19 cellular contexts compared by ENCODE assay signal in the genomic region with DNA sequence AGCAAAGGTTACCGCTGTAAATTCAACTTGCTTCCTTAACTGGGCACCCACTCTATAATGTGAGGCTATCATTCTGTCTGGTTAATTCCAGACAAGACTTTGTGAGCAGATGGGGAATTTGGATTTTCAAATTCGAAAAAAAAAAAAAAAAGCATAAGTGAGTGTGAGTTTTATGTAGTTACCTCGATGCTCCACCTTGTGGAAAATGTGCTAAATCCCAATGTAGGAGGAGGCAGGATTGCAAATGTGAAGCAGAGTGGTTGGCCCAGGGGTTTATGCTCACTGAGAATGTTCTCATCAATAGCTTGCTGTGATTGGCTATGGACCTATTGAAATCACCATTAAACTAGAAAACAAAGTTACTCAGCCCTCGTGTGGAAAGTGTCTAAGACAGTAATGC.
DNase-seq lines count a peak whose midpoint lies in the region; ATAC-seq and TF ChIP-seq lines count a peak whose summit lies in the region.
"Had no signal": no experiment of that assay in that cellular context is flagged by ENCODE, and none has a peak within 500 bp of the region (broad histone marks: within the 10 kb centered on the region; RNA-seq: fewer than 3 reads in every experiment).

No MANE protein-coding gene starts in this region.

- peaks cover 27% of the 10 kb centered on the region for H3K9me3 Mint-ChIP-seq in WTC11
- H3K9me3 Mint-ChIP-seq in activated naive CD4-positive, alpha-beta T cell treated with anti-CD3 and anti-CD28 coated beads for 36 hours = no peaks in the 10 kb centered on the region
- H3K9me3 Mint-ChIP-seq: activated CD8-positive, alpha-beta T cell treated with anti-CD3 and anti-CD28 coated beads for 36 hours; immature natural killer cell had no signal

- H3K4me1 Mint-ChIP-seq in WTC11 = no peaks in the 10 kb centered on the region
- H3K4me1 Mint-ChIP-seq in activated naive CD4-positive, alpha-beta T cell treated with anti-CD3 and anti-CD28 coated beads for 36 hours (ENCODE audit: low read depth) = no peaks in the 10 kb centered on the region
- H3K4me1 Mint-ChIP-seq: immature natural killer cell had no signal

- no peak overlapping the region for H3K4me3 Mint-ChIP-seq in WTC11
- H3K4me3 Mint-ChIP-seq in activated naive CD4-positive, alpha-beta T cell treated with anti-CD3 and anti-CD28 coated beads for 36 hours = no peak overlapping the region
- H3K4me3 Mint-ChIP-seq: activated CD8-positive, alpha-beta T cell treated with anti-CD3 and anti-CD28 coated beads for 36 hours; immature natural killer cell; nephron progenitor cell had no signal

- POLR2A ChIA-PET in WTC11 (lab: Charles Lee) = no interaction called here

- H3K27me3 Mint-ChIP-seq in WTC11 (ENCODE audit: low read depth) = no peaks in the 10 kb centered on the region; the same call in 1 of the 2 replicates
- no peaks in the 10 kb centered on the region for H3K27me3 Mint-ChIP-seq in activated naive CD4-positive, alpha-beta T cell treated with anti-CD3 and anti-CD28 coated beads for 36 hours (ENCODE audit: low read depth)
- H3K27me3 Mint-ChIP-seq: activated CD8-positive, alpha-beta T cell treated with anti-CD3 and anti-CD28 coated beads for 36 hours had no signal

- peak; percentile 63 for ATAC-seq in WTC11
- ATAC-seq in GM21515 (IDR thresholded peaks at IDR 0.05; ENCODE audit: unreplicated experiment) = no peak
- no peak for ATAC-seq in GM18517 (IDR thresholded peaks at IDR 0.05; ENCODE audit: unreplicated experiment)
- ATAC-seq: activated CD8-positive, alpha-beta T cell treated with anti-CD3 and anti-CD28 coated beads for 36 hours; left lung had no signal

- peak; percentile 10 for DNase-seq in DMS 273 treated with DMSO at 0.1 percent for 48 hours (lab: John Stamatoyannopoulos, UW)
- DNase-seq in HFF-Myc (ENCODE audit: extremely low read depth, low read depth) = no peak
- DNase-seq in WTC11 (ENCODE audit: low spot score) = no peak
- peak; percentile 54 for DNase-seq in iPS-NIHi11 (ENCODE audit: low spot score)
- DNase-seq in ecto neural progenitor cell (ENCODE audit: low spot score) = no peak
- no peak for DNase-seq in activated naive CD4-positive, alpha-beta T cell treated with anti-CD3 and anti-CD28 coated beads for 36 hours
- DNase-seq: activated CD4-positive, CD25-positive, alpha-beta regulatory T cell; activated CD8-positive, alpha-beta T cell treated with anti-CD3 and anti-CD28 coated beads for 36 hours; dermis blood vessel endothelial cell; heart right ventricle; immature natural killer cell; left lung; NCI-H1092 treated with DMSO at 0.1 percent for 48 hours; NCI-H2081; nephron progenitor cell; T-helper 9 cell had no signal

- TF ChIP-seq CTCF in HFF-Myc (IDR thresholded peaks at IDR 0.05; ENCODE audit: low read depth, low read length, missing control alignments) (peak; percentile 6), WTC11 (IDR thresholded peaks at IDR 0.05) (no peak)

- H3K27ac Mint-ChIP-seq in WTC11 = no peak overlapping the region
- no peak overlapping the region for H3K27ac Mint-ChIP-seq in activated naive CD4-positive, alpha-beta T cell treated with anti-CD3 and anti-CD28 coated beads for 36 hours
- H3K27ac Mint-ChIP-seq: activated CD8-positive, alpha-beta T cell treated with anti-CD3 and anti-CD28 coated beads for 36 hours; immature natural killer cell had no signal

- H3K36me3 Mint-ChIP-seq in WTC11 = peaks cover 19% of the 10 kb centered on the region
- peaks cover 3% of the 10 kb centered on the region for H3K36me3 Mint-ChIP-seq in activated naive CD4-positive, alpha-beta T cell treated with anti-CD3 and anti-CD28 coated beads for 36 hours (ENCODE audit: low read depth)

- CTCF ChIA-PET in WTC11 (lab: Charles Lee) = interaction anchor here (1.1 to 1.5 kb wide), 2 partner anchors 53 to 187 kb away, joined by 4 to 6 read pairs; no protein-coding TSS in a partner anchor
- CTCF ChIA-PET in activated naive CD4-positive, alpha-beta T cell treated with anti-CD3 and anti-CD28 coated beads for 36 hours (lab: Charles Lee) = no interaction called here

- H3K4me3 ChIP-seq in HFF-Myc (replicated peaks; ENCODE audit: low read depth, low read length) = no peak overlapping the region
- H3K4me3 ChIP-seq: BLaER1 treated with 17β-estradiol and CSF1 and Interleukin-3, amounts not matched to agents 10 nM and 100 nM; heart right ventricle; left lung had no signal

- intact Hi-C loops in activated naive CD4-positive, alpha-beta T cell treated with anti-CD3 and anti-CD28 coated beads for 36 hours (cut with micrococcal nuclease) = no loop called here

TF ChIP-seq in WTC11, 78 proteins besides CTCF, POLR2A, EP300 and RAD21:
- TF ChIP-seq, protein P1, sequence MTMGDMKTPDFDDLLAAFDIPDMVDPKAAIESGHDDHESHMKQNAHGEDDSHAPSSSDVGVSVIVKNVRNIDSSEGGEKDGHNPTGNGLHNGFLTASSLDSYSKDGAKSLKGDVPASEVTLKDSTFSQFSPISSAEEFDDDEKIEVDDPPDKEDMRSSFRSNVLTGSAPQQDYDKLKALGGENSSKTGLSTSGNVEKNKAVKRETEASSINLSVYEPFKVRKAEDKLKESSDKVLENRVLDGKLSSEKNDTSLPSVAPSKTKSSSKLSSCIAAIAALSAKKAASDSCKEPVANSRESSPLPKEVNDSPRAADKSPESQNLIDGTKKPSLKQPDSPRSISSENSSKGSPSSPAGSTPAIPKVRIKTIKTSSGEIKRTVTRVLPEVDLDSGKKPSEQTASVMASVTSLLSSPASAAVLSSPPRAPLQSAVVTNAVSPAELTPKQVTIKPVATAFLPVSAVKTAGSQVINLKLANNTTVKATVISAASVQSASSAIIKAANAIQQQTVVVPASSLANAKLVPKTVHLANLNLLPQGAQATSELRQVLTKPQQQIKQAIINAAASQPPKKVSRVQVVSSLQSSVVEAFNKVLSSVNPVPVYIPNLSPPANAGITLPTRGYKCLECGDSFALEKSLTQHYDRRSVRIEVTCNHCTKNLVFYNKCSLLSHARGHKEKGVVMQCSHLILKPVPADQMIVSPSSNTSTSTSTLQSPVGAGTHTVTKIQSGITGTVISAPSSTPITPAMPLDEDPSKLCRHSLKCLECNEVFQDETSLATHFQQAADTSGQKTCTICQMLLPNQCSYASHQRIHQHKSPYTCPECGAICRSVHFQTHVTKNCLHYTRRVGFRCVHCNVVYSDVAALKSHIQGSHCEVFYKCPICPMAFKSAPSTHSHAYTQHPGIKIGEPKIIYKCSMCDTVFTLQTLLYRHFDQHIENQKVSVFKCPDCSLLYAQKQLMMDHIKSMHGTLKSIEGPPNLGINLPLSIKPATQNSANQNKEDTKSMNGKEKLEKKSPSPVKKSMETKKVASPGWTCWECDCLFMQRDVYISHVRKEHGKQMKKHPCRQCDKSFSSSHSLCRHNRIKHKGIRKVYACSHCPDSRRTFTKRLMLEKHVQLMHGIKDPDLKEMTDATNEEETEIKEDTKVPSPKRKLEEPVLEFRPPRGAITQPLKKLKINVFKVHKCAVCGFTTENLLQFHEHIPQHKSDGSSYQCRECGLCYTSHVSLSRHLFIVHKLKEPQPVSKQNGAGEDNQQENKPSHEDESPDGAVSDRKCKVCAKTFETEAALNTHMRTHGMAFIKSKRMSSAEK (CRISPR knock-in tag; IDR thresholded peaks at IDR 0.05; ENCODE audit: borderline replicate concordance) = no peak
- TF ChIP-seq GABPB1 (CRISPR knock-in tag; IDR thresholded peaks at IDR 0.05) (no peak), NR2C2 (CRISPR knock-in tag; IDR thresholded peaks at IDR 0.05) (no peak), FOXK1 (CRISPR knock-in tag; IDR thresholded peaks at IDR 0.05) (no peak), SMAD3 (CRISPR knock-in tag; IDR thresholded peaks at IDR 0.05; ENCODE audit: borderline replicate concordance) (no peak), RORB (CRISPR knock-in tag; IDR thresholded peaks at IDR 0.05) (no peak), RELA (CRISPR knock-in tag; IDR thresholded peaks at IDR 0.05; ENCODE audit: borderline replicate concordance) (no peak), CREM (CRISPR knock-in tag; IDR thresholded peaks at IDR 0.05) (no peak)
- TF ChIP-seq, protein P2, sequence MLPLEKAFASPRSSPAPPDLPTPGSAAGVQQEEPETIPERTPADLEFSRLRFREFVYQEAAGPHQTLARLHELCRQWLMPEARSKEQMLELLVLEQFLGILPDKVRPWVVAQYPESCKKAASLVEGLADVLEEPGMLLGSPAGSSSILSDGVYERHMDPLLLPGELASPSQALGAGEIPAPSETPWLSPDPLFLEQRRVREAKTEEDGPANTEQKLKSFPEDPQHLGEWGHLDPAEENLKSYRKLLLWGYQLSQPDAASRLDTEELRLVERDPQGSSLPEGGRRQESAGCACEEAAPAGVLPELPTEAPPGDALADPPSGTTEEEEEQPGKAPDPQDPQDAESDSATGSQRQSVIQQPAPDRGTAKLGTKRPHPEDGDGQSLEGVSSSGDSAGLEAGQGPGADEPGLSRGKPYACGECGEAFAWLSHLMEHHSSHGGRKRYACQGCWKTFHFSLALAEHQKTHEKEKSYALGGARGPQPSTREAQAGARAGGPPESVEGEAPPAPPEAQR (CRISPR knock-in tag; IDR thresholded peaks at IDR 0.05) = no peak
- TF ChIP-seq, protein P3, sequence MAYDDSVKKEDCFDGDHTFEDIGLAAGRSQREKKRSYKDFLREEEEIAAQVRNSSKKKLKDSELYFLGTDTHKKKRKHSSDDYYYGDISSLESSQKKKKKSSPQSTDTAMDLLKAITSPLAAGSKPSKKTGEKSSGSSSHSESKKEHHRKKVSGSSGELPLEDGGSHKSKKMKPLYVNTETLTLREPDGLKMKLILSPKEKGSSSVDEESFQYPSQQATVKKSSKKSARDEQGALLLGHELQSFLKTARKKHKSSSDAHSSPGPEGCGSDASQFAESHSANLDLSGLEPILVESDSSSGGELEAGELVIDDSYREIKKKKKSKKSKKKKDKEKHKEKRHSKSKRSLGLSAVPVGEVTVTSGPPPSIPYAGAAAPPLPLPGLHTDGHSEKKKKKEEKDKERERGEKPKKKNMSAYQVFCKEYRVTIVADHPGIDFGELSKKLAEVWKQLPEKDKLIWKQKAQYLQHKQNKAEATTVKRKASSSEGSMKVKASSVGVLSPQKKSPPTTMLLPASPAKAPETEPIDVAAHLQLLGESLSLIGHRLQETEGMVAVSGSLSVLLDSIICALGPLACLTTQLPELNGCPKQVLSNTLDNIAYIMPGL (CRISPR knock-in tag; IDR thresholded peaks at IDR 0.05) = no peak

Comparison
In these comparisons a context has a peak if more than half of its experiments do, and no peak if none do; other contexts are left out.
1. DNase-seq: peak in DMS 273 treated with DMSO at 0.1 percent for 48 hours (single experiment) and iPS-NIHi11 (single experiment); none in HFF-Myc (single experiment), WTC11 (single experiment), ecto neural progenitor cell (single experiment) and activated naive CD4-positive, alpha-beta T cell treated with anti-CD3 and anti-CD28 coated beads for 36 hours (single experiment).